1 cellular context compared by ENCODE assay signal in the genomic region with DNA sequence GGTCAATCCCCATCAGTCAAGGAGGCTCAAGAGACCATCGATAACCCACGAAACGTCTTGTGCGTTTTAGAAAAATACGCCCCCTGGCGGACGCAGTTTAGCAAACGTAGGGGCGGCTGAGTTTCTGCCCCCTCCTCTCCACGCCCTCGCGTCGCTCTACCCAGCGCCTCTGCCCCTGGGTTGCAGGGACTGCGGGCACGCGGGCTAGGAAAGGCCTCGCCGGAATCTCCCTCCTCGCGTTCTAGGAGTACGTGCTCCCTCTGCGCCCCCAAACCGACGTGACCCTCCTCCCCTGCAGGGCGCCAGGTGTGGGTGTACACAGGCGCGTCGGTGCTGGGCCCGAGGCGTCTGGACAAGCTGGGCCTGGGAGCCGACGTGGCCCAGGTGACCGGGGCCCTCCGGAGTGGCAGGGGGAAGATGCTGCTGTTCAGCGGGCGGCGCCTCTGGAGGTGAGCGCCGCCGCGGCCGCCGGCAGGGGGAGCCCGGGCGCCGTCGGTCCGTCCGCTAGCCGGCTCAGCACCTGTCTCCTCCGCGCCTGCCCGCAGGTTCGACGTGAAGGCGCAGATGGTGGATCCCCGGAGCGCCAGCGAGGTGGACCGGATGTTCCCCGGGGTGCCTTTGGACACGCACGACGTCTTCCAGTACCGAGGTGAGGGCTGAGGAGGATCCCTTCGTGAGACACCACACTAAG.
TF ChIP-seq lines count a peak whose summit lies in the region.

No MANE protein-coding gene starts in this region.

TF ChIP-seq in IMR-90, 13 proteins besides CTCF, POLR2A, EP300 and RAD21:
- TF ChIP-seq SMC3 (IDR thresholded peaks at IDR 0.05; ENCODE audit: low read depth, low read length) (peak; percentile 42; the same call in 1 of the 2 replicates), FOS (IDR thresholded peaks at IDR 0.05; ENCODE audit: low read depth, low read length) (no peak)
